Comparison of ENCODE assay signal across 8 cellular contexts in genomic region chr9:75892168-75892901, GRCh38. TPM values are rescaled to one million over a fixed set of nuclear protein-coding genes. Genes with fewer than 3 reads are reported as not detected.
A peak's percentile ranks its signal among the peaks of the same experiment; 100 is the strongest.
DNase-seq lines count a peak whose midpoint lies in the region; ATAC-seq and TF ChIP-seq lines count a peak whose summit lies in the region.

No MANE protein-coding gene starts in this region.

- no peaks in the 10 kb centered on the region for H3K9me3 Mint-ChIP-seq in activated CD4-positive, alpha-beta T cell treated with anti-CD3 and anti-CD28 coated beads, Interleukin-2, amount 10 ng/mL, durations not matched to agents 24 days and 14 days
- H3K9me3 Mint-ChIP-seq in naive thymus-derived CD4-positive, alpha-beta T cell = no peaks in the 10 kb centered on the region
- no peaks in the 10 kb centered on the region for H3K9me3 Mint-ChIP-seq in type B pancreatic cell
- peaks cover 2% of the 10 kb centered on the region for H3K9me3 Mint-ChIP-seq in stimulated activated memory B cell treated with anti-CD40 and anti-IgM and Interleukin-4, amounts not matched to agents 10 μg/mL and 1 μg/mL and 100 μg/mL, for 72 hours

- peaks cover 44% of the 10 kb centered on the region for H3K27me3 Mint-ChIP-seq in activated CD4-positive, alpha-beta T cell treated with anti-CD3 and anti-CD28 coated beads, Interleukin-2, amount 10 ng/mL, durations not matched to agents 24 days and 14 days
- peaks cover 0 to 44% (median 0%) of the 10 kb centered on the region in 5 donors for H3K27me3 Mint-ChIP-seq in naive thymus-derived CD4-positive, alpha-beta T cell
- H3K27me3 Mint-ChIP-seq in type B pancreatic cell = peaks cover 21% of the 10 kb centered on the region
- peaks cover 58% of the 10 kb centered on the region for H3K27me3 Mint-ChIP-seq in stimulated activated memory B cell treated with anti-CD40 and anti-IgM and Interleukin-4, amounts not matched to agents 10 μg/mL and 1 μg/mL and 100 μg/mL, for 72 hours

- no peak for TF ChIP-seq POLR2A in esophagus muscularis mucosa (IDR thresholded peaks at IDR 0.05; ENCODE audit: low read depth)

- peaks cover 18 to 44% (median 41%) of the 10 kb centered on the region in 4 donors for H3K4me1 ChIP-seq in esophagus muscularis mucosa
- H3K4me1 ChIP-seq in naive thymus-derived CD4-positive, alpha-beta T cell (ENCODE audit: control insufficient read depth in 2 of 2, insufficient read depth in 2 of 2, low read length in 2 of 2) = peaks cover 0 to 22% of the 10 kb centered on the region in 2 donors

- H3K4me1 Mint-ChIP-seq in activated CD4-positive, alpha-beta T cell treated with anti-CD3 and anti-CD28 coated beads, Interleukin-2, amount 10 ng/mL, durations not matched to agents 24 days and 14 days = peaks cover 27% of the 10 kb centered on the region
- peaks cover 35 to 70% (median 63%) of the 10 kb centered on the region in 7 donors for H3K4me1 Mint-ChIP-seq in naive thymus-derived CD4-positive, alpha-beta T cell
- peaks cover 43% of the 10 kb centered on the region for H3K4me1 Mint-ChIP-seq in type B pancreatic cell (ENCODE audit: unreplicated experiment)
- peaks cover 28% of the 10 kb centered on the region for H3K4me1 Mint-ChIP-seq in stimulated activated memory B cell treated with anti-CD40 and anti-IgM and Interleukin-4, amounts not matched to agents 10 μg/mL and 1 μg/mL and 100 μg/mL, for 72 hours

- POLR2A ChIA-PET in naive thymus-derived CD4-positive, alpha-beta T cell (lab: Charles Lee) = interaction anchor here (0.5 to 1.6 kb wide), 2 partner anchors 27 to 120 kb away, joined by 3 to 4 read pairs; no protein-coding TSS in a partner anchor

- H3K36me3 Mint-ChIP-seq in activated CD4-positive, alpha-beta T cell treated with anti-CD3 and anti-CD28 coated beads, Interleukin-2, amount 10 ng/mL, durations not matched to agents 24 days and 14 days (ENCODE audit: low read depth) = no peaks in the 10 kb centered on the region
- H3K36me3 Mint-ChIP-seq in naive thymus-derived CD4-positive, alpha-beta T cell = peaks cover 0 to 3% (median 0%) of the 10 kb centered on the region in 5 donors
- H3K36me3 Mint-ChIP-seq in type B pancreatic cell = no peaks in the 10 kb centered on the region
- H3K36me3 Mint-ChIP-seq in stimulated activated memory B cell treated with anti-CD40 and anti-IgM and Interleukin-4, amounts not matched to agents 10 μg/mL and 1 μg/mL and 100 μg/mL, for 72 hours = no peaks in the 10 kb centered on the region

- peak overlapping the region; percentile 79 to 95 (median 95) for H3K27ac ChIP-seq in esophagus muscularis mucosa (replicated peaks in 1 of 4)
- no peak overlapping the region for H3K27ac ChIP-seq in naive thymus-derived CD4-positive, alpha-beta T cell (ENCODE audit: low read depth, low read length)

- peak overlapping the region; percentile 94 for H3K4me3 Mint-ChIP-seq in activated CD4-positive, alpha-beta T cell treated with anti-CD3 and anti-CD28 coated beads, Interleukin-2, amount 10 ng/mL, durations not matched to agents 24 days and 14 days
- H3K4me3 Mint-ChIP-seq in naive thymus-derived CD4-positive, alpha-beta T cell = peak overlapping the region; percentile 91 to 99 (median 96)
- H3K4me3 Mint-ChIP-seq in type B pancreatic cell = peak overlapping the region; percentile 96
- H3K4me3 Mint-ChIP-seq in stimulated activated memory B cell treated with anti-CD40 and anti-IgM and Interleukin-4, amounts not matched to agents 10 μg/mL and 1 μg/mL and 100 μg/mL, for 72 hours = no peak overlapping the region

- DNase-seq in GM13977 (ENCODE audit: low spot score) = peak; percentile 16
- peak; percentile 69 for DNase-seq in activated CD4-positive, alpha-beta T cell treated with anti-CD3 and anti-CD28 coated beads, Interleukin-2, amount 10 ng/mL, durations not matched to agents 24 days and 14 days
- DNase-seq in esophagus muscularis mucosa (ENCODE audit: extremely low spot score) = no peak
- peak in 7 of 9 donors; percentile 5 to 37 (median 10) for DNase-seq in naive thymus-derived CD4-positive, alpha-beta T cell
- DNase-seq in type B pancreatic cell (ENCODE audit: extremely low spot score, unreplicated experiment) = peak; percentile 70
- no peak for DNase-seq in SIG-M5 (lab: John Stamatoyannopoulos, UW)

- no peaks in the 10 kb centered on the region for H3K36me3 ChIP-seq in esophagus muscularis mucosa
- H3K36me3 ChIP-seq in naive thymus-derived CD4-positive, alpha-beta T cell (ENCODE audit: control insufficient read depth in 2 of 3, insufficient read depth in 3 of 3, low read length in 3 of 3) = peaks cover 0 to 6% (median 0%) of the 10 kb centered on the region in 3 experiments

- TF ChIP-seq CTCF in GM13977 (IDR thresholded peaks at IDR 0.05; ENCODE audit: extremely low read depth, insufficient read depth, missing control alignments) = no peak
- no peak for TF ChIP-seq CTCF in esophagus muscularis mucosa (IDR thresholded peaks at IDR 0.05)
- no peak for TF ChIP-seq CTCF in type B pancreatic cell (conservative IDR thresholded peaks at IDR 0.05)

- peak overlapping the region; percentile 47 for H3K27ac Mint-ChIP-seq in activated CD4-positive, alpha-beta T cell treated with anti-CD3 and anti-CD28 coated beads, Interleukin-2, amount 10 ng/mL, durations not matched to agents 24 days and 14 days
- peak overlapping the region in 7 of 9 donors; percentile 25 to 75 (median 54) for H3K27ac Mint-ChIP-seq in naive thymus-derived CD4-positive, alpha-beta T cell
- H3K27ac Mint-ChIP-seq in type B pancreatic cell = peak overlapping the region; percentile 52
- H3K27ac Mint-ChIP-seq in stimulated activated memory B cell treated with anti-CD40 and anti-IgM and Interleukin-4, amounts not matched to agents 10 μg/mL and 1 μg/mL and 100 μg/mL, for 72 hours = no peak overlapping the region

- no peaks in the 10 kb centered on the region for H3K27me3 ChIP-seq in esophagus muscularis mucosa
- H3K27me3 ChIP-seq in naive thymus-derived CD4-positive, alpha-beta T cell (ENCODE audit: control insufficient read depth in 2 of 2, insufficient read depth in 2 of 2, low read length in 2 of 2) = no peaks in the 10 kb centered on the region

- CTCF ChIA-PET in naive thymus-derived CD4-positive, alpha-beta T cell (lab: Charles Lee) = no interaction called here

- in situ Hi-C loops in GM13977 (cut with MboI; ENCODE audit: low pct_unique_long_range_greater_than_20kb, low sequenced_read_pairs, unreplicated experiment) = no loop called here

- TF ChIP-seq EP300 in esophagus muscularis mucosa (IDR thresholded peaks at IDR 0.05) = no peak

- H3K4me3 ChIP-seq in esophagus muscularis mucosa = peak overlapping the region; percentile 64 to 96 (median 88)
- peak overlapping the region; percentile 70 for H3K4me3 ChIP-seq in naive thymus-derived CD4-positive, alpha-beta T cell (ENCODE audit: low read length)

- ATAC-seq in naive thymus-derived CD4-positive, alpha-beta T cell = no peak
- ATAC-seq in HG02588 (IDR thresholded peaks at IDR 0.05; ENCODE audit: unreplicated experiment) = no peak
- no peak for ATAC-seq in stimulated activated memory B cell treated with anti-CD40 and anti-IgM and Interleukin-4, amounts not matched to agents 10 μg/mL and 1 μg/mL and 100 μg/mL, for 72 hours

- intact Hi-C loops in activated CD4-positive, alpha-beta T cell treated with anti-CD3 and anti-CD28 coated beads, Interleukin-2, amount 10 ng/mL, durations not matched to agents 24 days and 14 days (cut with micrococcal nuclease) = loop anchor here (5.0 to 10.0 kb wide), 3 partner anchors 130 to 805 kb away; partner anchors contain the start of genes NMRK1 and OSTF1
- intact Hi-C loops in esophagus muscularis mucosa (cut with DNase I) = loop anchor here (5.0 kb wide), 6 partner anchors 60 to 410 kb away; no protein-coding TSS in a partner anchor
- intact Hi-C loops in naive thymus-derived CD4-positive, alpha-beta T cell (cut with micrococcal nuclease) = loop anchor here (2.0 to 10.0 kb wide), 7 partner anchors 20 to 805 kb away; partner anchors contain the start of genes GCNT1 (in 1 of the 2), NMRK1 (in 1 of the 2) and OSTF1 (in 1 of the 2)

- no peaks in the 10 kb centered on the region for H3K9me3 ChIP-seq in esophagus muscularis mucosa
- H3K9me3 ChIP-seq in naive thymus-derived CD4-positive, alpha-beta T cell (ENCODE audit: control insufficient read depth in 2 of 3, low read length in 3 of 3) = no peaks in the 10 kb centered on the region

- 2% methylated on average over 11 of the region's 35 CpGs for WGBS in esophagus muscularis mucosa

RNA-seq across cellular contexts. Expression of gene PCSK5, which starts 1.9 kb away (rescaled TPM):
- total RNA-seq in activated CD4-positive, alpha-beta T cell treated with anti-CD3 and anti-CD28 coated beads, Interleukin-2, amount 10 ng/mL, durations not matched to agents 24 days and 14 days = 1.6 and 1.9 TPM in 2 replicates
- 10 to 100 TPM; 22.0 to 37.4 (median 27.8) TPM for total RNA-seq in esophagus muscularis mucosa
- total RNA-seq in naive thymus-derived CD4-positive, alpha-beta T cell = 10 to 100 TPM in 4 of 5 experiments, 1 to 10 TPM in 1; 5.2 to 35.0 (median 24.6) TPM
- polyA plus RNA-seq in naive thymus-derived CD4-positive, alpha-beta T cell = 10 to 100 TPM; 17.3 to 19.1 TPM
- 25.4 and 30.7 TPM in 2 replicates for total RNA-seq in type B pancreatic cell (ENCODE audit: low replicate concordance)

Comparison
In these comparisons a context has a peak if more than half of its experiments do, and no peak if none do; other contexts are left out.
1. DNase-seq: peak in GM13977 (single experiment), activated CD4-positive, alpha-beta T cell treated with anti-CD3 and anti-CD28 coated beads, Interleukin-2, amount 10 ng/mL, durations not matched to agents 24 days and 14 days (single experiment), naive thymus-derived CD4-positive, alpha-beta T cell (7 of 9) and type B pancreatic cell (single experiment); none in esophagus muscularis mucosa (single experiment) and SIG-M5 (single experiment).